In genomic region chr2:29040552-29040951, GRCh38 we compare ENCODE assay signal across 17 cellular contexts. TPM values are rescaled to one million over a fixed set of nuclear protein-coding genes. Genes with fewer than 3 reads are reported as not detected.
"Had no signal": no experiment of that assay in that cellular context is flagged by ENCODE, and none has a peak within 500 bp of the region (broad histone marks: within the 10 kb centered on the region; RNA-seq: fewer than 3 reads in every experiment).

No MANE protein-coding gene starts in this region.

- DNase-seq: activated CD4-positive, alpha-beta T cell treated with anti-CD3 and anti-CD28 coated beads for 1 hour; activated CD8-positive, alpha-beta memory T cell treated with anti-CD3 and anti-CD28 coated beads for 24 hours; activated naive CD8-positive, alpha-beta T cell treated with anti-CD3 and anti-CD28 coated beads, Interleukin-2, amount 10 ng/mL, durations not matched to agents 7 days and 5 days; body of pancreas; foreskin fibroblast; glutamatergic neuron; hypothalamus; lower lobe of right lung; spleen; stimulated activated CD4-positive, alpha-beta T cell treated with anti-CD3 and anti-CD28 coated beads, Interleukin-4, amount 100 ng/mL, for 4 hours; stimulated activated naive B cell treated with anti-CD40 and anti-IgM and Interleukin-4, amounts not matched to agents 10 μg/mL and 1 μg/mL and 100 μg/mL, for 72 hours; upper lobe of right lung had no signal

- H3K36me3 ChIP-seq: lower lobe of right lung, upper lobe of right lung had no signal

- H3K4me3 Mint-ChIP-seq: activated naive CD8-positive, alpha-beta T cell treated with anti-CD3 and anti-CD28 coated beads, Interleukin-2, amount 10 ng/mL, durations not matched to agents 7 days and 5 days; nephron; stimulated activated naive B cell treated with anti-CD40 and anti-IgM and Interleukin-4, amounts not matched to agents 10 μg/mL and 1 μg/mL and 100 μg/mL, for 72 hours had no signal

- H3K9me3 ChIP-seq: body of pancreas, lower lobe of right lung, spleen, upper lobe of right lung had no signal

- H3K9me3 Mint-ChIP-seq: activated naive CD8-positive, alpha-beta T cell treated with anti-CD3 and anti-CD28 coated beads, Interleukin-2, amount 10 ng/mL, durations not matched to agents 7 days and 5 days; nephron; stimulated activated naive B cell treated with anti-CD40 and anti-IgM and Interleukin-4, amounts not matched to agents 10 μg/mL and 1 μg/mL and 100 μg/mL, for 72 hours had no signal

- H3K27ac Mint-ChIP-seq: activated naive CD8-positive, alpha-beta T cell treated with anti-CD3 and anti-CD28 coated beads, Interleukin-2, amount 10 ng/mL, durations not matched to agents 7 days and 5 days; nephron; stimulated activated naive B cell treated with anti-CD40 and anti-IgM and Interleukin-4, amounts not matched to agents 10 μg/mL and 1 μg/mL and 100 μg/mL, for 72 hours had no signal

- H3K27me3 Mint-ChIP-seq: activated naive CD8-positive, alpha-beta T cell treated with anti-CD3 and anti-CD28 coated beads, Interleukin-2, amount 10 ng/mL, durations not matched to agents 7 days and 5 days; stimulated activated naive B cell treated with anti-CD40 and anti-IgM and Interleukin-4, amounts not matched to agents 10 μg/mL and 1 μg/mL and 100 μg/mL, for 72 hours had no signal

- H3K27me3 ChIP-seq: body of pancreas, spleen, upper lobe of right lung had no signal

- FAIRE-seq: keratinocyte had no signal

- H3K27ac ChIP-seq: body of pancreas, lower lobe of right lung, spleen, upper lobe of right lung, VCaP had no signal

- H3K4me3 ChIP-seq: body of pancreas, lower lobe of right lung, spleen, upper lobe of right lung had no signal

- ATAC-seq: body of pancreas; lower lobe of right lung; stimulated activated naive B cell treated with anti-CD40 and anti-IgM and Interleukin-4, amounts not matched to agents 10 μg/mL and 1 μg/mL and 100 μg/mL, for 72 hours; upper lobe of right lung had no signal

- H3K4me1 Mint-ChIP-seq: stimulated activated naive B cell treated with anti-CD40 and anti-IgM and Interleukin-4, amounts not matched to agents 10 μg/mL and 1 μg/mL and 100 μg/mL, for 72 hours had no signal

- H3K4me1 ChIP-seq: lower lobe of right lung, upper lobe of right lung had no signal

- H3K36me3 Mint-ChIP-seq: stimulated activated naive B cell treated with anti-CD40 and anti-IgM and Interleukin-4, amounts not matched to agents 10 μg/mL and 1 μg/mL and 100 μg/mL, for 72 hours had no signal

RNA-seq across cellular contexts. Expression of gene PCARE, which starts 33.8 kb away (rescaled TPM):
- total RNA-seq: activated naive CD8-positive, alpha-beta T cell treated with anti-CD3 and anti-CD28 coated beads, Interleukin-2, amount 10 ng/mL, durations not matched to agents 7 days and 5 days; body of pancreas; dermis microvascular lymphatic vessel endothelial cell; renal cortical epithelial cell; spleen had no signal
- polyA plus RNA-seq: keratinocyte, spleen had no signal

RNA-seq across cellular contexts. Expression of gene TOGARAM2, which starts 59.5 kb away (rescaled TPM):
- total RNA-seq: renal cortical epithelial cell had no signal
